Comparison of ENCODE assay signal across 16 cellular contexts in the genomic region with DNA sequence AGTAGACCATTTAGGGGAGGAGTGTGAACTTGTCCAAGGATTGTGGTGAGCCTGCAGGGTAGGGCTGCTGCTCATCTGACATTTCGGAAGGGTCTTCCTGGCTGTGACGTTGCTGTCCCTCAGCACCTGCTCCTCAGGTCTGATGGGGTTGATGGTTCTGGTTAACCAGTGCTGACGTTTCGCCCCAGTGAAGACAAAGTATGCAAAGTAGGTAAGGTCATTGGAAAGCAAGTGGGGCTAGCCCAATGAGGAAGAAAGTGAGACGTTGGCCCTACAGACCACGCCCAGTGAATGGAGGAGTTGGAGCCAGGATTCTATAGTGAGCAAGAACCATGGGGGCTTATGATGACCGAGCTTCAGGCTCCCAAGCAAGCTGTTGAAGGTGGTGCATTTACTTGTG. TPM values are rescaled to one million over a fixed set of nuclear protein-coding genes. Genes with fewer than 3 reads are reported as not detected.
DNase-seq lines count a peak whose midpoint lies in the region; ATAC-seq and TF ChIP-seq lines count a peak whose summit lies in the region.
"Had no signal": no experiment of that assay in that cellular context is flagged by ENCODE, and none has a peak within 500 bp of the region (broad histone marks: within the 10 kb centered on the region; RNA-seq: fewer than 3 reads in every experiment).

No MANE protein-coding gene starts in this region.

- peaks cover 53% of the 10 kb centered on the region for H3F3A ChIP-seq in DOHH2 (ENCODE audit: control insufficient read depth, insufficient read depth)

- peak overlapping the region; percentile 73 for H3K4me2 ChIP-seq in DOHH2 (ENCODE audit: low read length)
- H3K4me2 ChIP-seq in OCI-LY7 (ENCODE audit: low read length): peak overlapping the region; percentile 47

- intact Hi-C loops in OCI-LY7 (cut with micrococcal nuclease; ENCODE audit: unreplicated experiment) (loop anchor here (2.0 to 5.0 kb wide), 2 partner anchors 56 to 172 kb away; a partner anchor contains a TSS), lower leg skin (cut with DNase I; ENCODE audit: low total_unique reads) (loop anchor here (5.0 kb wide), 1 partner anchor 172 kb away; a partner anchor contains a TSS)

- no peak for TF ChIP-seq POLR2A in lower leg skin (IDR thresholded peaks at IDR 0.05)

- H2AFZ ChIP-seq in OCI-LY7 (ENCODE audit: low read length): peak overlapping the region; percentile 46; the same call in 1 of the 2 replicates

- H4K20me1 ChIP-seq in DOHH2 (ENCODE audit: control insufficient read depth, insufficient read depth, low read depth, low read length) (no peaks in the 10 kb centered on the region), OCI-LY7 (ENCODE audit: insufficient read depth, low read length) (no peaks in the 10 kb centered on the region)

- no peak for TF ChIP-seq CTCF in DOHH2 (IDR thresholded peaks at IDR 0.05; ENCODE audit: low read depth, low read length, poor library complexity, severe bottlenecking)
- no peak for TF ChIP-seq CTCF in OCI-LY7 (conservative IDR thresholded peaks at IDR 0.05; ENCODE audit: low read length)
- no peak for TF ChIP-seq CTCF in lower leg skin (IDR thresholded peaks at IDR 0.05)

- DNase-seq in OCI-LY7 (ENCODE audit: low spot score) (peak; percentile 40), lower leg skin (ENCODE audit: low spot score in 2 of 2) (no peak), NCI-H69 (lab: John Stamatoyannopoulos, UW) (no peak)
- no peak for DNase-seq in stimulated activated naive CD8-positive, alpha-beta T cell treated with anti-CD3 and anti-CD28 coated beads, Interleukin-15, amount 100 ng/mL, for 72 hours
- DNase-seq: activated CD4-positive, alpha-beta T cell treated with anti-CD3 and anti-CD28 coated beads for 4 hours; activated naive CD4-positive, alpha-beta T cell treated with anti-CD3 and anti-CD28 coated beads for 36 hours; DMS 273 treated with DMSO at 0.1 percent for 48 hours; islet precursor cell; NCI-H1048; NCI-H774; stimulated activated CD4-positive, alpha-beta T cell treated with anti-CD3 and anti-CD28 coated beads, Interleukin-12 subunit alpha, Interleukin-12 subunit beta, amount 100 ng/mL, for 4 hours had no signal

- no peaks in the 10 kb centered on the region for H3K9me3 Mint-ChIP-seq in stimulated activated naive CD8-positive, alpha-beta T cell treated with anti-CD3 and anti-CD28 coated beads, Interleukin-15, amount 100 ng/mL, for 72 hours
- H3K9me3 Mint-ChIP-seq: activated naive CD4-positive, alpha-beta T cell treated with anti-CD3 and anti-CD28 coated beads for 36 hours; natural killer cell treated with Interleukin-12 subunit alpha and Interleukin-12 subunit beta and Interleukin-15 and Interleukin-18, amount 100 ng/mL, for 72 hours had no signal

- H3K27ac Mint-ChIP-seq in stimulated activated naive CD8-positive, alpha-beta T cell treated with anti-CD3 and anti-CD28 coated beads, Interleukin-15, amount 100 ng/mL, for 72 hours: peak overlapping the region in 1 of 2 donors; percentile 9
- H3K27ac Mint-ChIP-seq: activated naive CD4-positive, alpha-beta T cell treated with anti-CD3 and anti-CD28 coated beads for 36 hours; natural killer cell treated with Interleukin-12 subunit alpha and Interleukin-12 subunit beta and Interleukin-15 and Interleukin-18, amount 100 ng/mL, for 72 hours had no signal

- peak; percentile 43 for ATAC-seq in GM19463 (IDR thresholded peaks at IDR 0.05; ENCODE audit: unreplicated experiment)
- peak; percentile 58 for ATAC-seq in HG03045 (IDR thresholded peaks at IDR 0.05; ENCODE audit: unreplicated experiment)
- no peak for ATAC-seq in GM19455 (IDR thresholded peaks at IDR 0.05; ENCODE audit: unreplicated experiment)
- no peak for ATAC-seq in stimulated activated naive CD8-positive, alpha-beta T cell treated with anti-CD3 and anti-CD28 coated beads, Interleukin-15, amount 100 ng/mL, for 72 hours

- CTCF ChIA-PET in OCI-LY7 (lab: Charles Lee; ENCODE audit: unreplicated experiment): interaction anchor here (0.6 kb wide), 1 partner anchor 84 kb away, joined by 6 read pairs; no protein-coding TSS in a partner anchor

- H3K36me3 ChIP-seq in DOHH2 (ENCODE audit: control insufficient read depth, low read length) (peaks cover 3% of the 10 kb centered on the region; the same call in 1 of the 2 replicates), OCI-LY7 (ENCODE audit: insufficient read depth, low read length) (no peaks in the 10 kb centered on the region)

- peaks cover 36% of the 10 kb centered on the region for H3K4me1 Mint-ChIP-seq in stimulated activated naive CD8-positive, alpha-beta T cell treated with anti-CD3 and anti-CD28 coated beads, Interleukin-15, amount 100 ng/mL, for 72 hours

- H3K79me2 ChIP-seq in DOHH2 (ENCODE audit: control insufficient read depth, low read length) (peaks cover 9% of the 10 kb centered on the region), OCI-LY7 (ENCODE audit: insufficient read depth, low read depth, low read length) (no peaks in the 10 kb centered on the region)

- peak overlapping the region; percentile 99 for H3K27ac ChIP-seq in DOHH2 (ENCODE audit: low read depth, low read length)
- no peak overlapping the region for H3K27ac ChIP-seq in OCI-LY7 (ENCODE audit: low read depth, low read length, poor library complexity, severe bottlenecking)

- H3K4me1 ChIP-seq in DOHH2 (ENCODE audit: control insufficient read depth, low read length) (peaks cover 79% of the 10 kb centered on the region), OCI-LY7 (ENCODE audit: insufficient read depth, low read length, poor library complexity, severe bottlenecking) (peaks cover 55% of the 10 kb centered on the region)

- WGBS in lower leg skin, 2 donors: 84 to 89% methylated on average over 7 of the region's 7 CpGs

- POLR2A ChIA-PET in OCI-LY7 (lab: Charles Lee): interaction anchor here (0.8 to 1.5 kb wide), 2 partner anchors 12 to 85 kb away, joined by 3 read pairs; no protein-coding TSS in a partner anchor

- no TSS peak for BruUV-seq in OCI-LY7 (replicated peaks; lab: Mats Ljungman, UMichigan)

- H3K9me2 ChIP-seq in DOHH2 (replicated peaks; ENCODE audit: control insufficient read depth, low read length): no peaks in the 10 kb centered on the region
- no peaks in the 10 kb centered on the region for H3K9me2 ChIP-seq in OCI-LY7 (ENCODE audit: insufficient read depth, low read length)

- no peak overlapping the region for H3K4me3 Mint-ChIP-seq in stimulated activated naive CD8-positive, alpha-beta T cell treated with anti-CD3 and anti-CD28 coated beads, Interleukin-15, amount 100 ng/mL, for 72 hours
- H3K4me3 Mint-ChIP-seq: activated naive CD4-positive, alpha-beta T cell treated with anti-CD3 and anti-CD28 coated beads for 36 hours; natural killer cell treated with Interleukin-12 subunit alpha and Interleukin-12 subunit beta and Interleukin-15 and Interleukin-18, amount 100 ng/mL, for 72 hours had no signal

- peaks cover 7% of the 10 kb centered on the region for H3K27me3 Mint-ChIP-seq in stimulated activated naive CD8-positive, alpha-beta T cell treated with anti-CD3 and anti-CD28 coated beads, Interleukin-15, amount 100 ng/mL, for 72 hours

- no peaks in the 10 kb centered on the region for H3K27me3 ChIP-seq in DOHH2 (ENCODE audit: control insufficient read depth, low read length)

- H3K9me3 ChIP-seq in DOHH2 (ENCODE audit: control insufficient read depth, insufficient read depth, low read length) (no peaks in the 10 kb centered on the region), OCI-LY7 (ENCODE audit: low read length) (no peaks in the 10 kb centered on the region)

- H3K4me3 ChIP-seq in DOHH2 (ENCODE audit: low read length) (peak overlapping the region; percentile 72), OCI-LY7 (ENCODE audit: low read depth, low read length, poor library complexity, severe bottlenecking) (peak overlapping the region; percentile 22), lower leg skin (ENCODE audit: low read depth, poor library complexity, severe bottlenecking) (no peak overlapping the region)

RNA-seq across cellular contexts. Expression of a gene that starts 33.4 kb away (rescaled TPM):
- 0.13 and 0.38 TPM in 2 replicates for total RNA-seq in OCI-LY7 (2014; rRNA removed; shearing (Covaris generic))
- total RNA-seq in OCI-LY7 (2022) (0.87 and 1.1 TPM in 2 replicates), lower leg skin (1 to 10 TPM in 3 of 4 donors, under 1 TPM in 1; 0.30 to 2.1 (median 1.1) TPM)

Comparison
In these comparisons a context has a peak if more than half of its experiments do, and no peak if none do; other contexts are left out.
1. ATAC-seq: peak in GM19463 (single experiment) and HG03045 (single experiment); none in GM19455 (single experiment) and stimulated activated naive CD8-positive, alpha-beta T cell treated with anti-CD3 and anti-CD28 coated beads, Interleukin-15, amount 100 ng/mL, for 72 hours (single experiment).